ENCODE assay signal across 9 cellular contexts in the genomic region with DNA sequence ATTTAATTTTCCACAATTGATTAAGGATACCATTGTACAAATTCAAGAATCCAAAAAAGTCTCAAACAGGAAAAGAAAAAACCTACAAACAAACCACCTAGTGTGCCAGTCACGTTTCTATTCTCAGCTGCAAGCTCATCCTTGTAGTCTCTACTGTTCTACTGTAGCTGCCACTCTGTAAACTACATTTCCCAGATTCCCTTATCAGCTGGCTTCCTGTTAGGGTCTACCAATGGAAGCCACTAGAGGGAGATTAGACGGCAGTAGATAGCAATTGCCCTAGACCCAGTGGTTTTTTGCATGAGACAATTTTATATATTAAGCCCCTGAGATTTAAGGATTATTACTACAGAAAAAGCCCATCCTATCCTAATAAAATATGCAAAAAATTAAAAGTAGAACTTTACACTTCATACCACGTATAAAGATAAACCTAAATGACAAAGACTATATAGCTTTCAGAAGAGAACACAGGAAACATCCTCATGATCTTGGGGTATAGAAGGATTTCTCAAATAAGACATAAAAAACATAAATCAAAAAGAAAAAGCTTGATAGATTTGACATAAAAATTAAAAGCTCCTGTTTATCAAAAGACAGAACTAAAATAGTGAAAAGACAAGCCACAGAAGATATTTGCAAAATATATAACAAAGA. TPM values are rescaled to one million over a fixed set of nuclear protein-coding genes. Genes with fewer than 3 reads are reported as not detected.
DNase-seq lines count a peak whose midpoint lies in the region; ATAC-seq, FAIRE-seq and TF ChIP-seq lines count a peak whose summit lies in the region.
"Had no signal": no experiment of that assay in that cellular context is flagged by ENCODE, and none has a peak within 500 bp of the region (broad histone marks: within the 10 kb centered on the region; RNA-seq: fewer than 3 reads in every experiment).

No MANE protein-coding gene starts in this region.

- H3K9me3 Mint-ChIP-seq in activated naive CD8-positive, alpha-beta T cell treated with anti-CD3 and anti-CD28 coated beads, Interleukin-2, amount 50 U/mL, for 24 hours, result no peaks in the 10 kb centered on the region
- H3K9me3 Mint-ChIP-seq in activated CD4-positive, alpha-beta memory T cell treated with anti-CD3 and anti-CD28 coated beads, Interleukin-2, amount 10 ng/mL, durations not matched to agents 7 days and 5 days, result no peaks in the 10 kb centered on the region

- no peaks in the 10 kb centered on the region for H3K27me3 ChIP-seq in right atrium auricular region
- no peaks in the 10 kb centered on the region for H3K27me3 ChIP-seq in small intestine (ENCODE audit: control insufficient read depth in 2 of 2, insufficient read depth in 2 of 2, low read length in 2 of 2)

- H3K27me3 Mint-ChIP-seq in activated naive CD8-positive, alpha-beta T cell treated with anti-CD3 and anti-CD28 coated beads, Interleukin-2, amount 50 U/mL, for 24 hours, result peaks cover 8% of the 10 kb centered on the region
- peaks cover 7% of the 10 kb centered on the region for H3K27me3 Mint-ChIP-seq in activated CD4-positive, alpha-beta memory T cell treated with anti-CD3 and anti-CD28 coated beads, Interleukin-2, amount 10 ng/mL, durations not matched to agents 7 days and 5 days

- 8 to 14% (median 10%) methylated on average over 3 of the region's 3 CpGs for WGBS in small intestine, 3 donors

- no peaks in the 10 kb centered on the region for H3K4me1 Mint-ChIP-seq in activated naive CD8-positive, alpha-beta T cell treated with anti-CD3 and anti-CD28 coated beads, Interleukin-2, amount 50 U/mL, for 24 hours
- peaks cover 6% of the 10 kb centered on the region for H3K4me1 Mint-ChIP-seq in activated CD4-positive, alpha-beta memory T cell treated with anti-CD3 and anti-CD28 coated beads, Interleukin-2, amount 10 ng/mL, durations not matched to agents 7 days and 5 days

- CTCF ChIA-PET in activated CD4-positive, alpha-beta memory T cell treated with anti-CD3 and anti-CD28 coated beads, Interleukin-2, amount 10 ng/mL, durations not matched to agents 7 days and 5 days (lab: Charles Lee), result interaction anchor here (0.7 to 2.8 kb wide), 8 partner anchors 11 to 155 kb away, joined by 3 to 30 read pairs (median 4); no protein-coding TSS in a partner anchor

- peaks cover 35% of the 10 kb centered on the region for H3K36me3 ChIP-seq in right atrium auricular region
- peaks cover 0 to 4% of the 10 kb centered on the region in 2 donors for H3K36me3 ChIP-seq in small intestine (ENCODE audit: control insufficient read depth in 2 of 2, insufficient read depth in 2 of 2, low read length in 2 of 2)

- H3K4me1 ChIP-seq in right atrium auricular region (no peaks in the 10 kb centered on the region), small intestine (ENCODE audit: control insufficient read depth in 2 of 2, insufficient read depth in 1 of 2, low read depth in 1 of 2, low read length in 1 of 2) (no peaks in the 10 kb centered on the region)

- no peak overlapping the region for H3K27ac Mint-ChIP-seq in activated naive CD8-positive, alpha-beta T cell treated with anti-CD3 and anti-CD28 coated beads, Interleukin-2, amount 50 U/mL, for 24 hours
- H3K27ac Mint-ChIP-seq in activated CD4-positive, alpha-beta memory T cell treated with anti-CD3 and anti-CD28 coated beads, Interleukin-2, amount 10 ng/mL, durations not matched to agents 7 days and 5 days, result no peak overlapping the region
- H3K27ac Mint-ChIP-seq: activated naive CD8-positive, alpha-beta T cell had no signal

- peak; percentile 71 for ATAC-seq in GM19372 (IDR thresholded peaks at IDR 0.05; ENCODE audit: low read depth, unreplicated experiment)
- peak; percentile 91 for ATAC-seq in HG03442 (IDR thresholded peaks at IDR 0.05; ENCODE audit: unreplicated experiment)
- ATAC-seq in activated naive CD8-positive, alpha-beta T cell treated with anti-CD3 and anti-CD28 coated beads, Interleukin-2, amount 50 U/mL, for 24 hours, result peak; percentile 96

- peak overlapping the region in 1 of 2 donors; percentile 30 for H3K27ac ChIP-seq in right atrium auricular region
- H3K27ac ChIP-seq in small intestine (ENCODE audit: low read depth in 1 of 2, low read length in 1 of 2), result no peak overlapping the region

- peak; percentile 62 for FAIRE-seq in small intestine (lab: Jason Lieb, UNC)

- H3K4me3 ChIP-seq in right atrium auricular region, result no peak overlapping the region
- no peak overlapping the region for H3K4me3 ChIP-seq in small intestine (ENCODE audit: low read depth in 1 of 2, low read length in 2 of 2)

- TF ChIP-seq CTCF in right atrium auricular region (IDR thresholded peaks at IDR 0.05), result peak; percentile 52 to 78

- no peaks in the 10 kb centered on the region for H3K36me3 Mint-ChIP-seq in activated naive CD8-positive, alpha-beta T cell treated with anti-CD3 and anti-CD28 coated beads, Interleukin-2, amount 50 U/mL, for 24 hours (ENCODE audit: low read depth)
- no peaks in the 10 kb centered on the region for H3K36me3 Mint-ChIP-seq in activated CD4-positive, alpha-beta memory T cell treated with anti-CD3 and anti-CD28 coated beads, Interleukin-2, amount 10 ng/mL, durations not matched to agents 7 days and 5 days (ENCODE audit: low read depth)
- H3K36me3 Mint-ChIP-seq: activated naive CD8-positive, alpha-beta T cell had no signal

- DNase-seq in DMS53 (lab: John Stamatoyannopoulos, UW), result peak; percentile 93
- DNase-seq in NCI-H446 treated with DMSO at 0.1 percent for 48 hours (lab: John Stamatoyannopoulos, UW), result peak; percentile 86
- no peak for DNase-seq in activated naive CD8-positive, alpha-beta T cell treated with anti-CD3 and anti-CD28 coated beads, Interleukin-2, amount 50 U/mL, for 24 hours
- no peak for DNase-seq in right atrium auricular region (ENCODE audit: low spot score)
- DNase-seq in small intestine, result peak; percentile 51
- DNase-seq in activated CD4-positive, alpha-beta memory T cell treated with anti-CD3 and anti-CD28 coated beads, Interleukin-2, amount 10 ng/mL, durations not matched to agents 7 days and 5 days, result no peak

- H3K9me3 ChIP-seq in right atrium auricular region (no peaks in the 10 kb centered on the region), small intestine (ENCODE audit: control insufficient read depth, low read depth) (no peaks in the 10 kb centered on the region)

- POLR2A ChIA-PET in activated CD4-positive, alpha-beta memory T cell treated with anti-CD3 and anti-CD28 coated beads, Interleukin-2, amount 10 ng/mL, durations not matched to agents 7 days and 5 days (lab: Charles Lee), result interaction anchor here (1.1 to 1.4 kb wide), 2 partner anchors 12 to 13 kb away, joined by 3 to 4 read pairs; no protein-coding TSS in a partner anchor

- no peak overlapping the region for H3K4me3 Mint-ChIP-seq in activated naive CD8-positive, alpha-beta T cell treated with anti-CD3 and anti-CD28 coated beads, Interleukin-2, amount 50 U/mL, for 24 hours
- no peak overlapping the region for H3K4me3 Mint-ChIP-seq in activated CD4-positive, alpha-beta memory T cell treated with anti-CD3 and anti-CD28 coated beads, Interleukin-2, amount 10 ng/mL, durations not matched to agents 7 days and 5 days
- H3K4me3 Mint-ChIP-seq: activated naive CD8-positive, alpha-beta T cell had no signal

RNA-seq across cellular contexts. Expression of a gene that starts 37.4 kb away (rescaled TPM):
- 10 to 100 TPM; 60.5 to 65.4 TPM for total RNA-seq in right atrium auricular region
- polyA plus RNA-seq in small intestine, result 10 to 100 TPM; 15.7 to 24.8 (median 19.1) TPM
- 10 to 100 TPM in 1 of 2 experiments, 1 to 10 TPM in 1; 9.7 to 10.5 TPM for total RNA-seq in activated CD4-positive, alpha-beta memory T cell treated with anti-CD3 and anti-CD28 coated beads, Interleukin-2, amount 10 ng/mL, durations not matched to agents 7 days and 5 days

Comparison
In these comparisons a context has a peak if more than half of its experiments do, and no peak if none do; other contexts are left out.
1. DNase-seq: peak in DMS53 (single experiment), NCI-H446 treated with DMSO at 0.1 percent for 48 hours (single experiment) and small intestine (single experiment); none in activated naive CD8-positive, alpha-beta T cell treated with anti-CD3 and anti-CD28 coated beads, Interleukin-2, amount 50 U/mL, for 24 hours (single experiment), right atrium auricular region (single experiment) and activated CD4-positive, alpha-beta memory T cell treated with anti-CD3 and anti-CD28 coated beads, Interleukin-2, amount 10 ng/mL, durations not matched to agents 7 days and 5 days (single experiment).
2. RNA of a gene that starts 37.4 kb away (total RNA-seq): 60.5 to 65.4 TPM in right atrium auricular region; 9.7 to 10.5 TPM in activated CD4-positive, alpha-beta memory T cell treated with anti-CD3 and anti-CD28 coated beads, Interleukin-2, amount 10 ng/mL, durations not matched to agents 7 days and 5 days; every median in the first group is over 4 times any median in the second.
3. Peak in every context shown above with its lines, with median percentiles within 50 percentile points of each other: ATAC-seq.